Comparison of ENCODE assay signal across 1 cellular context in genomic region chr4:68176904-68177303, GRCh38.
TF ChIP-seq lines count a peak whose summit lies in the region.

No MANE protein-coding gene starts in this region.

TF ChIP-seq in SK-N-SH, 30 proteins besides CTCF, POLR2A, EP300 and RAD21 (continued from another document):
- no peak for TF ChIP-seq RXRA (IDR thresholded peaks at IDR 0.05; ENCODE audit: borderline replicate concordance, low read depth)
